Comparison of ENCODE assay signal across 1 cellular context in the genomic region with DNA sequence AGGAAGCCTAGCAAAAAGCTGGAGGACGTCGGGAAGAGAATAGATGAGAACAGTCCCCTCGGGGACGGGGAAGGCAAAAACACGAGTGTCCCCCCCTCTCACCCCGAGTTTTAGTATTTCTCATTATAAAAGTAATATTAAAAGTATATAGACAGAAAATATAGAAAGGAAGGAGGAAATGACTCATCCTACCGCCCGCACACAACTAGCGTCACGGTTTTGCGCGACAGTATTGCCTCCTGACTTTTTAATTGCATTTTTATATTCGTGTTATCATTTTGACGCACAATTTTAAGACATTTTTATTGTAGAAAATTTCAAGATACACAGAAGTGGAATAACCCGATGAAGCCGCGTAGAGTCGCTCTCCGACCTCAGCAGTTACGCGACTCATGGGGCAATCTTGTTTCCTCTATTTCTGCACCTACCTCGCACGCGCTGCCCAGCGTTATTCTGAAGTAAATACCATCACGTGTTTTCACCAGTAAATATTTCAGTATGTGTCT.
TF ChIP-seq lines count a peak whose summit lies in the region.

No MANE protein-coding gene starts in this region.

TF ChIP-seq in GM12878, 131 proteins besides CTCF, POLR2A, EP300 and RAD21 (continued from another document and continues in another):
- TF ChIP-seq, protein P1, sequence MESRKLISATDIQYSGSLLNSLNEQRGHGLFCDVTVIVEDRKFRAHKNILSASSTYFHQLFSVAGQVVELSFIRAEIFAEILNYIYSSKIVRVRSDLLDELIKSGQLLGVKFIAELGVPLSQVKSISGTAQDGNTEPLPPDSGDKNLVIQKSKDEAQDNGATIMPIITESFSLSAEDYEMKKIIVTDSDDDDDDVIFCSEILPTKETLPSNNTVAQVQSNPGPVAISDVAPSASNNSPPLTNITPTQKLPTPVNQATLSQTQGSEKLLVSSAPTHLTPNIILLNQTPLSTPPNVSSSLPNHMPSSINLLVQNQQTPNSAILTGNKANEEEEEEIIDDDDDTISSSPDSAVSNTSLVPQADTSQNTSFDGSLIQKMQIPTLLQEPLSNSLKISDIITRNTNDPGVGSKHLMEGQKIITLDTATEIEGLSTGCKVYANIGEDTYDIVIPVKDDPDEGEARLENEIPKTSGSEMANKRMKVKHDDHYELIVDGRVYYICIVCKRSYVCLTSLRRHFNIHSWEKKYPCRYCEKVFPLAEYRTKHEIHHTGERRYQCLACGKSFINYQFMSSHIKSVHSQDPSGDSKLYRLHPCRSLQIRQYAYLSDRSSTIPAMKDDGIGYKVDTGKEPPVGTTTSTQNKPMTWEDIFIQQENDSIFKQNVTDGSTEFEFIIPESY (IDR thresholded peaks at IDR 0.05), result no peak
- TF ChIP-seq ASH2L (IDR thresholded peaks at IDR 0.05; ENCODE audit: borderline replicate concordance, low read depth) (no peak), EGR1 (IDR thresholded peaks at IDR 0.05; ENCODE audit: borderline replicate concordance in 1 of 2, low read depth in 2 of 2, low read length in 2 of 2) (no peak), JUND (IDR thresholded peaks at IDR 0.05; ENCODE audit: low read depth, low read length) (no peak; the same call in 1 of the 2 replicates), NR2F1 (conservative IDR thresholded peaks at IDR 0.05) (peak; percentile 24; the same call in 1 of the 2 replicates), PAX5 (IDR thresholded peaks at IDR 0.05; ENCODE audit: borderline replicate concordance, low read depth, low read length) (no peak), SMARCA5 (IDR thresholded peaks at IDR 0.05) (peak; percentile 2; the same call in 1 of the 2 replicates), SREBF1 (IDR thresholded peaks at IDR 0.05; ENCODE audit: low read length) (no peak), IKZF2 (IDR thresholded peaks at IDR 0.05) (peak in 1 of 2 experiments; percentile 9; a peak in 2 of 4 replicates), SP1 (IDR thresholded peaks at IDR 0.05; ENCODE audit: low read depth, low read length) (no peak), SRF (IDR thresholded peaks at IDR 0.05; ENCODE audit: low read depth in 2 of 2, low read length in 2 of 2) (no peak), DPF2 (IDR thresholded peaks at IDR 0.05) (no peak), CBX3 (IDR thresholded peaks at IDR 0.05; ENCODE audit: borderline replicate concordance, low read depth) (no peak), PML (IDR thresholded peaks at IDR 0.05; ENCODE audit: low read length) (no peak; the same call in 1 of the 2 replicates), BCL11A (IDR thresholded peaks at IDR 0.05; ENCODE audit: low read depth, low read length) (no peak), ZNF622 (IDR thresholded peaks at IDR 0.05) (no peak), MTA3 (IDR thresholded peaks at IDR 0.05; ENCODE audit: borderline replicate concordance, low read length) (no peak), CHD2 (IDR thresholded peaks at IDR 0.05; ENCODE audit: borderline replicate concordance, low read depth, low read length) (no peak), MYB (IDR thresholded peaks at IDR 0.05; ENCODE audit: borderline replicate concordance, low read depth, low read length) (no peak), RBBP5 (conservative IDR thresholded peaks at IDR 0.05) (no peak), SIN3A (IDR thresholded peaks at IDR 0.05; ENCODE audit: low read depth, low read length) (no peak), SUZ12 (IDR thresholded peaks at IDR 0.05; ENCODE audit: unreplicated experiment) (no peak), ZNF274 (IDR thresholded peaks at IDR 0.05; ENCODE audit: insufficient read depth, insufficient read length) (no peak), KAT2A (conservative IDR thresholded peaks at IDR 0.05; ENCODE audit: control insufficient read depth, low read depth, low read length) (no peak), CEBPB (IDR thresholded peaks at IDR 0.05; ENCODE audit: borderline replicate concordance in 1 of 2, low read depth in 2 of 2, low read length in 2 of 2) (no peak), ATF7 (IDR thresholded peaks at IDR 0.05; ENCODE audit: low read depth) (peak; percentile 33; the same call in 1 of the 2 replicates), MXI1 (IDR thresholded peaks at IDR 0.05; ENCODE audit: low read depth, low read length) (0 out of 2 replicates have a peak, but pooled peaks have one; percentile 66), MEF2B (IDR thresholded peaks at IDR 0.05; ENCODE audit: partially characterized antibody, poor library complexity, severe bottlenecking) (no peak), YBX1 (IDR thresholded peaks at IDR 0.05) (no peak), SIX5 (IDR thresholded peaks at IDR 0.05; ENCODE audit: low read depth, low read length, severe bottlenecking) (no peak), HDGF (IDR thresholded peaks at IDR 0.05) (no peak)
- TF ChIP-seq, protein P2, sequence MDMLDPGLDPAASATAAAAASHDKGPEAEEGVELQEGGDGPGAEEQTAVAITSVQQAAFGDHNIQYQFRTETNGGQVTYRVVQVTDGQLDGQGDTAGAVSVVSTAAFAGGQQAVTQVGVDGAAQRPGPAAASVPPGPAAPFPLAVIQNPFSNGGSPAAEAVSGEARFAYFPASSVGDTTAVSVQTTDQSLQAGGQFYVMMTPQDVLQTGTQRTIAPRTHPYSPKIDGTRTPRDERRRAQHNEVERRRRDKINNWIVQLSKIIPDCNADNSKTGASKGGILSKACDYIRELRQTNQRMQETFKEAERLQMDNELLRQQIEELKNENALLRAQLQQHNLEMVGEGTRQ (IDR thresholded peaks at IDR 0.05; ENCODE audit: borderline replicate concordance, low read depth, low read length), result no peak
- TF ChIP-seq, protein P3, sequence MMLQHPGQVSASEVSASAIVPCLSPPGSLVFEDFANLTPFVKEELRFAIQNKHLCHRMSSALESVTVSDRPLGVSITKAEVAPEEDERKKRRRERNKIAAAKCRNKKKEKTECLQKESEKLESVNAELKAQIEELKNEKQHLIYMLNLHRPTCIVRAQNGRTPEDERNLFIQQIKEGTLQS (IDR thresholded peaks at IDR 0.05; ENCODE audit: borderline replicate concordance, extremely low read depth, low read depth, low read length), result no peak
- TF ChIP-seq, protein P4, sequence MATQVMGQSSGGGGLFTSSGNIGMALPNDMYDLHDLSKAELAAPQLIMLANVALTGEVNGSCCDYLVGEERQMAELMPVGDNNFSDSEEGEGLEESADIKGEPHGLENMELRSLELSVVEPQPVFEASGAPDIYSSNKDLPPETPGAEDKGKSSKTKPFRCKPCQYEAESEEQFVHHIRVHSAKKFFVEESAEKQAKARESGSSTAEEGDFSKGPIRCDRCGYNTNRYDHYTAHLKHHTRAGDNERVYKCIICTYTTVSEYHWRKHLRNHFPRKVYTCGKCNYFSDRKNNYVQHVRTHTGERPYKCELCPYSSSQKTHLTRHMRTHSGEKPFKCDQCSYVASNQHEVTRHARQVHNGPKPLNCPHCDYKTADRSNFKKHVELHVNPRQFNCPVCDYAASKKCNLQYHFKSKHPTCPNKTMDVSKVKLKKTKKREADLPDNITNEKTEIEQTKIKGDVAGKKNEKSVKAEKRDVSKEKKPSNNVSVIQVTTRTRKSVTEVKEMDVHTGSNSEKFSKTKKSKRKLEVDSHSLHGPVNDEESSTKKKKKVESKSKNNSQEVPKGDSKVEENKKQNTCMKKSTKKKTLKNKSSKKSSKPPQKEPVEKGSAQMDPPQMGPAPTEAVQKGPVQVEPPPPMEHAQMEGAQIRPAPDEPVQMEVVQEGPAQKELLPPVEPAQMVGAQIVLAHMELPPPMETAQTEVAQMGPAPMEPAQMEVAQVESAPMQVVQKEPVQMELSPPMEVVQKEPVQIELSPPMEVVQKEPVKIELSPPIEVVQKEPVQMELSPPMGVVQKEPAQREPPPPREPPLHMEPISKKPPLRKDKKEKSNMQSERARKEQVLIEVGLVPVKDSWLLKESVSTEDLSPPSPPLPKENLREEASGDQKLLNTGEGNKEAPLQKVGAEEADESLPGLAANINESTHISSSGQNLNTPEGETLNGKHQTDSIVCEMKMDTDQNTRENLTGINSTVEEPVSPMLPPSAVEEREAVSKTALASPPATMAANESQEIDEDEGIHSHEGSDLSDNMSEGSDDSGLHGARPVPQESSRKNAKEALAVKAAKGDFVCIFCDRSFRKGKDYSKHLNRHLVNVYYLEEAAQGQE (IDR thresholded peaks at IDR 0.05; ENCODE audit: low read depth, low read length), result no peak
- TF ChIP-seq, protein P5, sequence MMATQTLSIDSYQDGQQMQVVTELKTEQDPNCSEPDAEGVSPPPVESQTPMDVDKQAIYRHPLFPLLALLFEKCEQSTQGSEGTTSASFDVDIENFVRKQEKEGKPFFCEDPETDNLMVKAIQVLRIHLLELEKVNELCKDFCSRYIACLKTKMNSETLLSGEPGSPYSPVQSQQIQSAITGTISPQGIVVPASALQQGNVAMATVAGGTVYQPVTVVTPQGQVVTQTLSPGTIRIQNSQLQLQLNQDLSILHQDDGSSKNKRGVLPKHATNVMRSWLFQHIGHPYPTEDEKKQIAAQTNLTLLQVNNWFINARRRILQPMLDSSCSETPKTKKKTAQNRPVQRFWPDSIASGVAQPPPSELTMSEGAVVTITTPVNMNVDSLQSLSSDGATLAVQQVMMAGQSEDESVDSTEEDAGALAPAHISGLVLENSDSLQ (IDR thresholded peaks at IDR 0.05), result no peak
- TF ChIP-seq, protein P6, sequence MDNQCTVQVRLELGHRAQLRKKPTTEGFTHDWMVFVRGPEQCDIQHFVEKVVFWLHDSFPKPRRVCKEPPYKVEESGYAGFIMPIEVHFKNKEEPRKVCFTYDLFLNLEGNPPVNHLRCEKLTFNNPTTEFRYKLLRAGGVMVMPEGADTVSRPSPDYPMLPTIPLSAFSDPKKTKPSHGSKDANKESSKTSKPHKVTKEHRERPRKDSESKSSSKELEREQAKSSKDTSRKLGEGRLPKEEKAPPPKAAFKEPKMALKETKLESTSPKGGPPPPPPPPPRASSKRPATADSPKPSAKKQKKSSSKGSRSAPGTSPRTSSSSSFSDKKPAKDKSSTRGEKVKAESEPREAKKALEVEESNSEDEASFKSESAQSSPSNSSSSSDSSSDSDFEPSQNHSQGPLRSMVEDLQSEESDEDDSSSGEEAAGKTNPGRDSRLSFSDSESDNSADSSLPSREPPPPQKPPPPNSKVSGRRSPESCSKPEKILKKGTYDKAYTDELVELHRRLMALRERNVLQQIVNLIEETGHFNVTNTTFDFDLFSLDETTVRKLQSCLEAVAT (IDR thresholded peaks at IDR 0.05), result no peak; the same call in 1 of the 2 replicates
- TF ChIP-seq, protein P7, sequence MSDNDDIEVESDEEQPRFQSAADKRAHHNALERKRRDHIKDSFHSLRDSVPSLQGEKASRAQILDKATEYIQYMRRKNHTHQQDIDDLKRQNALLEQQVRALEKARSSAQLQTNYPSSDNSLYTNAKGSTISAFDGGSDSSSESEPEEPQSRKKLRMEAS (IDR thresholded peaks at IDR 0.05; ENCODE audit: low read depth, low read length), result peak; percentile 50; the same call in 1 of the 2 replicates
- TF ChIP-seq, protein P8, sequence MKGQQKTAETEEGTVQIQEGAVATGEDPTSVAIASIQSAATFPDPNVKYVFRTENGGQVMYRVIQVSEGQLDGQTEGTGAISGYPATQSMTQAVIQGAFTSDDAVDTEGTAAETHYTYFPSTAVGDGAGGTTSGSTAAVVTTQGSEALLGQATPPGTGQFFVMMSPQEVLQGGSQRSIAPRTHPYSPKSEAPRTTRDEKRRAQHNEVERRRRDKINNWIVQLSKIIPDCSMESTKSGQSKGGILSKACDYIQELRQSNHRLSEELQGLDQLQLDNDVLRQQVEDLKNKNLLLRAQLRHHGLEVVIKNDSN (IDR thresholded peaks at IDR 0.05; ENCODE audit: borderline replicate concordance, extremely low read length, insufficient read depth, low read depth, low read length), result no peak
- TF ChIP-seq, protein P9, sequence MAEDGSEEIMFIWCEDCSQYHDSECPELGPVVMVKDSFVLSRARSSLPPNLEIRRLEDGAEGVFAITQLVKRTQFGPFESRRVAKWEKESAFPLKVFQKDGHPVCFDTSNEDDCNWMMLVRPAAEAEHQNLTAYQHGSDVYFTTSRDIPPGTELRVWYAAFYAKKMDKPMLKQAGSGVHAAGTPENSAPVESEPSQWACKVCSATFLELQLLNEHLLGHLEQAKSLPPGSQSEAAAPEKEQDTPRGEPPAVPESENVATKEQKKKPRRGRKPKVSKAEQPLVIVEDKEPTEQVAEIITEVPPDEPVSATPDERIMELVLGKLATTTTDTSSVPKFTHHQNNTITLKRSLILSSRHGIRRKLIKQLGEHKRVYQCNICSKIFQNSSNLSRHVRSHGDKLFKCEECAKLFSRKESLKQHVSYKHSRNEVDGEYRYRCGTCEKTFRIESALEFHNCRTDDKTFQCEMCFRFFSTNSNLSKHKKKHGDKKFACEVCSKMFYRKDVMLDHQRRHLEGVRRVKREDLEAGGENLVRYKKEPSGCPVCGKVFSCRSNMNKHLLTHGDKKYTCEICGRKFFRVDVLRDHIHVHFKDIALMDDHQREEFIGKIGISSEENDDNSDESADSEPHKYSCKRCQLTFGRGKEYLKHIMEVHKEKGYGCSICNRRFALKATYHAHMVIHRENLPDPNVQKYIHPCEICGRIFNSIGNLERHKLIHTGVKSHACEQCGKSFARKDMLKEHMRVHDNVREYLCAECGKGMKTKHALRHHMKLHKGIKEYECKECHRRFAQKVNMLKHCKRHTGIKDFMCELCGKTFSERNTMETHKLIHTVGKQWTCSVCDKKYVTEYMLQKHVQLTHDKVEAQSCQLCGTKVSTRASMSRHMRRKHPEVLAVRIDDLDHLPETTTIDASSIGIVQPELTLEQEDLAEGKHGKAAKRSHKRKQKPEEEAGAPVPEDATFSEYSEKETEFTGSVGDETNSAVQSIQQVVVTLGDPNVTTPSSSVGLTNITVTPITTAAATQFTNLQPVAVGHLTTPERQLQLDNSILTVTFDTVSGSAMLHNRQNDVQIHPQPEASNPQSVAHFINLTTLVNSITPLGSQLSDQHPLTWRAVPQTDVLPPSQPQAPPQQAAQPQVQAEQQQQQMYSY (CRISPR knock-in tag; IDR thresholded peaks at IDR 0.05), result no peak
- TF ChIP-seq, protein P10, sequence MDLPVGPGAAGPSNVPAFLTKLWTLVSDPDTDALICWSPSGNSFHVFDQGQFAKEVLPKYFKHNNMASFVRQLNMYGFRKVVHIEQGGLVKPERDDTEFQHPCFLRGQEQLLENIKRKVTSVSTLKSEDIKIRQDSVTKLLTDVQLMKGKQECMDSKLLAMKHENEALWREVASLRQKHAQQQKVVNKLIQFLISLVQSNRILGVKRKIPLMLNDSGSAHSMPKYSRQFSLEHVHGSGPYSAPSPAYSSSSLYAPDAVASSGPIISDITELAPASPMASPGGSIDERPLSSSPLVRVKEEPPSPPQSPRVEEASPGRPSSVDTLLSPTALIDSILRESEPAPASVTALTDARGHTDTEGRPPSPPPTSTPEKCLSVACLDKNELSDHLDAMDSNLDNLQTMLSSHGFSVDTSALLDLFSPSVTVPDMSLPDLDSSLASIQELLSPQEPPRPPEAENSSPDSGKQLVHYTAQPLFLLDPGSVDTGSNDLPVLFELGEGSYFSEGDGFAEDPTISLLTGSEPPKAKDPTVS (IDR thresholded peaks at IDR 0.05; ENCODE audit: low read depth, low read length), result no peak
- TF ChIP-seq, protein P11, sequence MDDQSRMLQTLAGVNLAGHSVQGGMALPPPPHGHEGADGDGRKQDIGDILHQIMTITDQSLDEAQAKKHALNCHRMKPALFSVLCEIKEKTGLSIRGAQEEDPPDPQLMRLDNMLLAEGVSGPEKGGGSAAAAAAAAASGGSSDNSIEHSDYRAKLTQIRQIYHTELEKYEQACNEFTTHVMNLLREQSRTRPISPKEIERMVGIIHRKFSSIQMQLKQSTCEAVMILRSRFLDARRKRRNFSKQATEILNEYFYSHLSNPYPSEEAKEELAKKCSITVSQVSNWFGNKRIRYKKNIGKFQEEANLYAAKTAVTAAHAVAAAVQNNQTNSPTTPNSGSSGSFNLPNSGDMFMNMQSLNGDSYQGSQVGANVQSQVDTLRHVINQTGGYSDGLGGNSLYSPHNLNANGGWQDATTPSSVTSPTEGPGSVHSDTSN (IDR thresholded peaks at IDR 0.05; ENCODE audit: insufficient replicate concordance, low read depth, low read length), result no peak
